ENCODE assay signal across 10 cellular contexts in genomic region chr5:66960373-66961137, GRCh38.
DNase-seq lines count a peak whose midpoint lies in the region; ATAC-seq and TF ChIP-seq lines count a peak whose summit lies in the region.
"Had no signal": no experiment of that assay in that cellular context is flagged by ENCODE, and none has a peak within 500 bp of the region (broad histone marks: within the 10 kb centered on the region; RNA-seq: fewer than 3 reads in every experiment).

No MANE protein-coding gene starts in this region.

- DNase-seq in DMS153 (lab: John Stamatoyannopoulos, UW) (peak; percentile 44), NCI-H748 treated with DMSO at 0.1 percent for 48 hours (lab: John Stamatoyannopoulos, UW) (peak; percentile 90), fibroblast of pulmonary artery (ENCODE audit: low read depth) (peak; percentile 39), mucosa of gallbladder (ENCODE audit: low spot score) (no peak), NCI-H2227 treated with DMSO at 0.1 percent for 48 hours (lab: John Stamatoyannopoulos, UW) (no peak)
- DNase-seq in activated naive CD4-positive, alpha-beta T cell treated with Interleukin-2 at 50 U/mL for 16 hours = no peak
- DNase-seq: activated gamma-delta T cell treated with Interleukin-2 at 50 U/mL for 16 hours; stimulated activated CD4-positive, alpha-beta T cell treated with anti-CD3 and anti-CD28 coated beads, Interleukin-4, amount 100 ng/mL, for 24 hours had no signal

- H3K4me3 ChIP-seq in fibroblast of pulmonary artery (replicated peaks; ENCODE audit: low read depth, low read length) = peak overlapping the region; percentile 55
- peak overlapping the region; percentile 24 for H3K4me3 ChIP-seq in parathyroid adenoma (ENCODE audit: low read depth, low read length)

- no peak overlapping the region for H3K9ac ChIP-seq in parathyroid adenoma

- H2AFZ ChIP-seq in parathyroid adenoma = no peak overlapping the region

- H3K4me2 ChIP-seq in parathyroid adenoma (ENCODE audit: low read length) = peak overlapping the region; percentile 34

- ATAC-seq in HG02885 (IDR thresholded peaks at IDR 0.05; ENCODE audit: poor library complexity, unreplicated experiment) = no peak

- peaks cover 15% of the 10 kb centered on the region for H3K79me2 ChIP-seq in parathyroid adenoma

- TF ChIP-seq CTCF in fibroblast of pulmonary artery (IDR thresholded peaks at IDR 0.05; ENCODE audit: low read length, missing control alignments) (no peak), parathyroid adenoma (IDR thresholded peaks at IDR 0.05) (no peak)

- no peaks in the 10 kb centered on the region for H3K27me3 ChIP-seq in parathyroid adenoma (ENCODE audit: control insufficient read depth, insufficient read depth, low read length)

- H3K36me3 ChIP-seq in parathyroid adenoma (ENCODE audit: control insufficient read depth, insufficient read depth, low read length) = no peaks in the 10 kb centered on the region

- H3K4me1 ChIP-seq in parathyroid adenoma = peaks cover 13% of the 10 kb centered on the region

- H3K9me3 ChIP-seq in parathyroid adenoma (ENCODE audit: control insufficient read depth, low read length) = no peaks in the 10 kb centered on the region

- H3K27ac ChIP-seq in parathyroid adenoma = no peak overlapping the region

Comparison
In these comparisons a context has a peak if more than half of its experiments do, and no peak if none do; other contexts are left out.
1. DNase-seq: peak in DMS153 (single experiment), NCI-H748 treated with DMSO at 0.1 percent for 48 hours (single experiment) and fibroblast of pulmonary artery (single experiment); none in activated naive CD4-positive, alpha-beta T cell treated with Interleukin-2 at 50 U/mL for 16 hours (single experiment), mucosa of gallbladder (single experiment) and NCI-H2227 treated with DMSO at 0.1 percent for 48 hours (single experiment).